Comparison of ENCODE assay signal across 31 cellular contexts in the genomic region with DNA sequence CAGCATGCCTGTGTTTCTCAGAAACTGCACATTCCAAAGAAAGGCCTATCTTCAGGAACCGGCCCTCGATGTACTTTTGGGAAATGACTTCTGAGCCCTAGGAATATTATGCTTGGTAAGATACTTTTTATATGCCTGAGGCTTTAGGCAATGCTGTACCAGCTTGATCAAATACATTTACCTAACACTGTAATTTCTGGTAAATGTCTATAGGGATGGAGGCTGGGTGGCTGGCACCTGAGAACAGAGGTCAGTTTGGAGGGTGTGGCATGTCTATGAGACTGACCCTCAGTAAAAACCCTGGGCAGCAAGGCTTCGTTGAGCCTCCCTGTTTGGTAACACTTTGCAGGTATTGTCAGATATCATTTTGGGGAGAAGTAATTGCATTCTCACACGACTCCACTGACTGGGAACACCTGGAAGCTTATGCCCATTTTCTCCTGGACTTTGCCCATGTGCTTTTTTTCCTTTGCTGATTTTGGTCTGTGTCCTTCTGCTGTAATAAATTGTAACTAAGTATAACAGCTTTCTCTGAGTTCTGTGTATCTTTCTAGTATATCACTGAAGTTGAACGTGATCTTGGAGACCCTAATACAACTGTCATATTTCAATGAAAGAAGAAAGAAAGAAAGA.
"Had no signal": no experiment of that assay in that cellular context is flagged by ENCODE, and none has a peak within 500 bp of the region (broad histone marks: within the 10 kb centered on the region; RNA-seq: fewer than 3 reads in every experiment).

No MANE protein-coding gene starts in this region.

- H3K9me3 ChIP-seq: adrenal gland, ascending aorta, esophagus muscularis mucosa, gastrocnemius medialis had no signal

- H3K27ac ChIP-seq: adrenal gland, ascending aorta, brain microvascular endothelial cell, esophagus muscularis mucosa, foreskin keratinocyte, gastrocnemius medialis, heart left ventricle had no signal

- H3K4me1 ChIP-seq: adrenal gland, ascending aorta, esophagus muscularis mucosa, foreskin keratinocyte, gastrocnemius medialis, heart left ventricle had no signal

- FAIRE-seq: bronchial epithelial cell had no signal

- H3K27me3 ChIP-seq: adrenal gland, ascending aorta, brain microvascular endothelial cell, esophagus muscularis mucosa, foreskin keratinocyte, gastrocnemius medialis, heart left ventricle had no signal

- DNase-seq: activated CD4-positive, alpha-beta memory T cell treated with anti-CD3 and anti-CD28 coated beads for 36 hours; activated CD4-positive, alpha-beta T cell treated with anti-CD3 and anti-CD28 coated beads for 36 hours; activated CD4-positive, alpha-beta T cell treated with anti-CD3 and anti-CD28 coated beads, Interleukin-2, amount 10 ng/mL, durations not matched to agents 24 days and 14 days; activated CD4-positive, CD25-positive, alpha-beta regulatory T cell; activated CD4-positive, CD25-positive, alpha-beta regulatory T cell treated with anti-CD3 and anti-CD28 coated beads, Interleukin-2, amount 50 U/mL, for 72 hours; activated CD8-positive, alpha-beta memory T cell treated with anti-CD3 and anti-CD28 coated beads, Interleukin-2, amount 10 ng/mL, durations not matched to agents 7 days and 5 days; activated CD8-positive, alpha-beta memory T cell treated with anti-CD3 and anti-CD28 coated beads, Interleukin-2, amount 50 U/mL, for 4 hours; activated CD8-positive, alpha-beta T cell treated with anti-CD3 and anti-CD28 coated beads, Interleukin-2, amount 10 ng/mL, durations not matched to agents 7 days and 5 days; activated effector memory CD4-positive, alpha-beta T cell treated with Interleukin-2 at 50 U/mL for 16 hours; activated gamma-delta T cell treated with Interleukin-2 at 50 U/mL for 16 hours; activated naive CD4-positive, alpha-beta T cell treated with Interleukin-2 at 50 U/mL for 16 hours; activated naive CD8-positive, alpha-beta T cell treated with anti-CD3 and anti-CD28 coated beads for 36 hours; activated naive CD8-positive, alpha-beta T cell treated with anti-CD3 and anti-CD28 coated beads, Interleukin-2, amount 50 U/mL, for 24 hours; activated T-cell treated with anti-CD3 and anti-CD28 coated beads, Interleukin-2, amount 50 U/mL, for 1 hour; adrenal gland; amygdala; brain microvascular endothelial cell; cortex of kidney; dermis blood vessel endothelial cell; effector CD4-positive, alpha-beta T cell; effector memory CD8-positive, alpha-beta T cell; erythroblast; foreskin keratinocyte; gastrocnemius medialis; glutamatergic neuron; heart left ventricle; T-helper 2 cell had no signal

- ATAC-seq: activated CD4-positive, alpha-beta T cell treated with anti-CD3 and anti-CD28 coated beads for 36 hours; activated CD8-positive, alpha-beta memory T cell treated with anti-CD3 and anti-CD28 coated beads, Interleukin-2, amount 10 ng/mL, durations not matched to agents 7 days and 5 days; activated CD8-positive, alpha-beta T cell treated with anti-CD3 and anti-CD28 coated beads, Interleukin-2, amount 10 ng/mL, durations not matched to agents 7 days and 5 days; activated naive CD8-positive, alpha-beta T cell treated with anti-CD3 and anti-CD28 coated beads, Interleukin-2, amount 50 U/mL, for 24 hours; activated T-helper 17 cell treated with anti-CD3 and anti-CD28 coated beads, Interleukin-2, amount 50 U/mL, for 72 hours; effector memory CD8-positive, alpha-beta T cell; foreskin keratinocyte; gastrocnemius medialis; heart left ventricle had no signal

- H3K36me3 ChIP-seq: adrenal gland, ascending aorta, brain microvascular endothelial cell, esophagus muscularis mucosa, gastrocnemius medialis, heart left ventricle had no signal

- H3K4me3 ChIP-seq: adrenal gland, ascending aorta, esophagus muscularis mucosa, gastrocnemius medialis, heart left ventricle had no signal
